In the genomic region with DNA sequence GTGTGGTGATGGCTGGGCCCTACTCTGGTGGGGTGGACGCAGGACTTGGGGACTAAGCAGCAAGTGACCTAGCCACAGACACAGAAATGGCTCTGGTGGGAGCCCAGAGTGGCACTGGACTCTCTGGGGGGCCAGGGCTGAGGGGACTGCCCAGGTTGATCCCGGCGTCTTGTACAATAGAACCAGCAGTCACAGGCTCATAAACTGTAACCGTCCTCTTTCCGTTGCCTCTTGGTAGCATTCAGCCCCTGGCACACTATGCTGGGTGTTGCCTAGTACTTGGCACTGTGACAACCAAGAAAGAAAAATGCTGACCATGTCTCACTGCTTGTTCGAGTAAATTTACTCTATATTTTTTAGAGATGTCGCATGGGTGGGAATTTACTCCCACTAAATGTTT, we compare ENCODE assay signal across 20 cellular contexts.
A peak's percentile ranks its signal among the peaks of the same experiment; 100 is the strongest.
DNase-seq lines count a peak whose midpoint lies in the region; ATAC-seq and TF ChIP-seq lines count a peak whose summit lies in the region.
"Had no signal": no experiment of that assay in that cellular context is flagged by ENCODE, and none has a peak within 500 bp of the region (broad histone marks: within the 10 kb centered on the region; RNA-seq: fewer than 3 reads in every experiment).

No MANE protein-coding gene starts in this region.

- H3K79me2 ChIP-seq in GM23248 (ENCODE audit: insufficient read depth) = peaks cover 27% of the 10 kb centered on the region; the same call in 1 of the 2 replicates

- WGBS in GM23248 (ENCODE audit: low coverage in 1 of 2, low lambda C conversion rate in 2 of 2, missing lambda C conversion rate in 2 of 2), 2 experiments = 58 to 61% methylated on average over 7 of the region's 7 CpGs
- 36 to 49% (median 41%) methylated on average over 6 to 7 of the region's 7 CpGs for WGBS in stomach, 5 donors
- WGBS in psoas muscle, 3 donors = 50 to 74% (median 52%) methylated on average over 7 of the region's 7 CpGs

- peaks cover 9 to 21% of the 10 kb centered on the region in 2 donors for H3K27me3 Mint-ChIP-seq in natural killer cell (ENCODE audit: low read depth in 2 of 2)
- H3K27me3 Mint-ChIP-seq in stimulated activated naive CD8-positive, alpha-beta T cell treated with anti-CD3 and anti-CD28 coated beads, Interleukin-15, amount 100 ng/mL, for 72 hours = peaks cover 50% of the 10 kb centered on the region

- DNase-seq in GM23248 (peak; percentile 17), ascending aorta (ENCODE audit: low spot score in 2 of 2) (no peak), natural killer cell (no peak), stomach (no peak), psoas muscle (no peak)
- DNase-seq in stimulated activated naive CD8-positive, alpha-beta T cell treated with anti-CD3 and anti-CD28 coated beads, Interleukin-15, amount 100 ng/mL, for 72 hours = no peak
- no peak for DNase-seq in activated CD8-positive, alpha-beta memory T cell treated with anti-CD3 and anti-CD28 coated beads, Interleukin-2, amount 50 U/mL, for 48 hours
- DNase-seq: ACHN; activated CD4-positive, alpha-beta memory T cell treated with anti-CD3 and anti-CD28 coated beads for 36 hours; activated effector memory CD4-positive, alpha-beta T cell treated with anti-CD3 and anti-CD28 coated beads, Interleukin-2, amount 50 U/mL, for 16 hours; brain microvascular endothelial cell; head of caudate nucleus; left cardiac atrium; naive thymus-derived CD8-positive, alpha-beta T cell; NCI-H526; stimulated activated CD4-positive, alpha-beta T cell treated with anti-CD3 and anti-CD28 coated beads, Interleukin-2, amount 100 ng/mL, for 24 hours; T1000 had no signal

- H3K9ac ChIP-seq in GM23248 = no peak overlapping the region

- intact Hi-C loops in ascending aorta (cut with DNase I) = no loop called here
- intact Hi-C loops in natural killer cell (cut with micrococcal nuclease) = no loop called here
- intact Hi-C loops in stomach (cut with DNase I; ENCODE audit: low total_unique reads) = no loop called here
- intact Hi-C loops in psoas muscle (cut with DNase I) = no loop called here

- no peak for TF ChIP-seq POLR2A in stomach (IDR thresholded peaks at IDR 0.05)

- TF ChIP-seq CTCF in ascending aorta (IDR thresholded peaks at IDR 0.05) (no peak), natural killer cell (IDR thresholded peaks at IDR 0.05) (no peak), stomach (IDR thresholded peaks at IDR 0.05) (no peak), psoas muscle (IDR thresholded peaks at IDR 0.05) (no peak)

- H3K9me3 Mint-ChIP-seq in natural killer cell = no peaks in the 10 kb centered on the region
- H3K9me3 Mint-ChIP-seq in stimulated activated naive CD8-positive, alpha-beta T cell treated with anti-CD3 and anti-CD28 coated beads, Interleukin-15, amount 100 ng/mL, for 72 hours = no peaks in the 10 kb centered on the region
- H3K9me3 Mint-ChIP-seq: activated CD4-positive, alpha-beta memory T cell treated with anti-CD3 and anti-CD28 coated beads for 36 hours; naive thymus-derived CD8-positive, alpha-beta T cell; stimulated activated naive CD8-positive, alpha-beta T cell treated with anti-CD3 and anti-CD28 coated beads, Interleukin-15, Interleukin-2, amounts not matched to agents 100 ng/mL and 50 ng/mL, for 24 hours had no signal

- H3K9me2 ChIP-seq in GM23248 (ENCODE audit: insufficient read depth) = no peaks in the 10 kb centered on the region

- peak overlapping the region; percentile 59 for H3K4me3 Mint-ChIP-seq in natural killer cell
- no peak overlapping the region for H3K4me3 Mint-ChIP-seq in stimulated activated naive CD8-positive, alpha-beta T cell treated with anti-CD3 and anti-CD28 coated beads, Interleukin-15, amount 100 ng/mL, for 72 hours
- H3K4me3 Mint-ChIP-seq: activated CD4-positive, alpha-beta memory T cell treated with anti-CD3 and anti-CD28 coated beads for 36 hours; stimulated activated naive CD8-positive, alpha-beta T cell treated with anti-CD3 and anti-CD28 coated beads, Interleukin-15, Interleukin-2, amounts not matched to agents 100 ng/mL and 50 ng/mL, for 24 hours had no signal

- no peaks in the 10 kb centered on the region for H4K20me1 ChIP-seq in GM23248 (ENCODE audit: insufficient read depth)

- in situ Hi-C loops in GM23248 (cut with MboI) = no loop called here

- H3K9me3 ChIP-seq in GM23248 (ENCODE audit: low read depth) (no peaks in the 10 kb centered on the region), ascending aorta (no peaks in the 10 kb centered on the region), stomach (no peaks in the 10 kb centered on the region), psoas muscle (no peaks in the 10 kb centered on the region)

- no peak overlapping the region for H3K4me3 ChIP-seq in GM23248
- H3K4me3 ChIP-seq in ascending aorta = no peak overlapping the region
- H3K4me3 ChIP-seq in stomach = no peak overlapping the region
- no peak overlapping the region for H3K4me3 ChIP-seq in psoas muscle

- H3K4me1 ChIP-seq in GM23248 (ENCODE audit: insufficient read depth) (peaks cover 22% of the 10 kb centered on the region), ascending aorta (peaks cover 25 to 57% of the 10 kb centered on the region in 2 donors), stomach (peaks cover 68 to 98% (median 89%) of the 10 kb centered on the region in 4 donors), psoas muscle (peaks cover 89% of the 10 kb centered on the region)

- H3K27me3 ChIP-seq in GM23248 (replicated peaks; ENCODE audit: insufficient read depth) (no peaks in the 10 kb centered on the region), ascending aorta (no peaks in the 10 kb centered on the region), stomach (peaks cover 0 to 5% (median 0%) of the 10 kb centered on the region in 3 donors), psoas muscle (ENCODE audit: insufficient read depth in 3 of 3, low read length in 2 of 3) (no peaks in the 10 kb centered on the region)
- H3K27me3 ChIP-seq: brain microvascular endothelial cell had no signal

- no peak overlapping the region for H3K4me2 ChIP-seq in GM23248 (ENCODE audit: unreplicated experiment)

- H3K27ac ChIP-seq in GM23248 = no peak overlapping the region
- H3K27ac ChIP-seq in ascending aorta = peak overlapping the region; percentile 42 to 68
- H3K27ac ChIP-seq in stomach = peak overlapping the region in 4 of 5 donors; percentile 62 to 94 (median 71)
- no peak overlapping the region for H3K27ac ChIP-seq in psoas muscle
- H3K27ac ChIP-seq: brain microvascular endothelial cell, C4-2B had no signal

- no peaks in the 10 kb centered on the region for H3K36me3 Mint-ChIP-seq in natural killer cell
- H3K36me3 Mint-ChIP-seq: activated CD4-positive, alpha-beta memory T cell treated with anti-CD3 and anti-CD28 coated beads for 36 hours; naive thymus-derived CD8-positive, alpha-beta T cell had no signal

- H3K36me3 ChIP-seq in GM23248 (ENCODE audit: low read depth) = no peaks in the 10 kb centered on the region
- no peaks in the 10 kb centered on the region for H3K36me3 ChIP-seq in ascending aorta
- no peaks in the 10 kb centered on the region for H3K36me3 ChIP-seq in stomach
- no peaks in the 10 kb centered on the region for H3K36me3 ChIP-seq in psoas muscle (ENCODE audit: insufficient read depth in 1 of 2, low read depth in 1 of 2)
- H3K36me3 ChIP-seq: brain microvascular endothelial cell had no signal

- peaks cover 11% of the 10 kb centered on the region; the same call in 1 of the 2 replicates for H3F3A ChIP-seq in GM23248 (ENCODE audit: insufficient read depth)

- TF ChIP-seq EP300 in stomach (IDR thresholded peaks at IDR 0.05) = no peak

- ATAC-seq in natural killer cell (no peak), psoas muscle (no peak), GM19324 (IDR thresholded peaks at IDR 0.05; ENCODE audit: low FRiP score, unreplicated experiment) (no peak)
- ATAC-seq in stimulated activated naive CD8-positive, alpha-beta T cell treated with anti-CD3 and anti-CD28 coated beads, Interleukin-15, amount 100 ng/mL, for 72 hours = no peak
- ATAC-seq: left cardiac atrium; naive thymus-derived CD8-positive, alpha-beta T cell had no signal

- peaks cover 46 to 54% of the 10 kb centered on the region in 2 donors for H3K4me1 Mint-ChIP-seq in natural killer cell
- peaks cover 22% of the 10 kb centered on the region for H3K4me1 Mint-ChIP-seq in stimulated activated naive CD8-positive, alpha-beta T cell treated with anti-CD3 and anti-CD28 coated beads, Interleukin-15, amount 100 ng/mL, for 72 hours

- H2AFZ ChIP-seq in GM23248 = no peak overlapping the region

- H3K27ac Mint-ChIP-seq in natural killer cell = peak overlapping the region; percentile 64 to 77
- H3K27ac Mint-ChIP-seq in stimulated activated naive CD8-positive, alpha-beta T cell treated with anti-CD3 and anti-CD28 coated beads, Interleukin-15, amount 100 ng/mL, for 72 hours = peak overlapping the region in 1 of 2 donors; percentile 38
- H3K27ac Mint-ChIP-seq: activated CD4-positive, alpha-beta memory T cell treated with anti-CD3 and anti-CD28 coated beads for 36 hours; stimulated activated naive CD8-positive, alpha-beta T cell treated with anti-CD3 and anti-CD28 coated beads, Interleukin-15, Interleukin-2, amounts not matched to agents 100 ng/mL and 50 ng/mL, for 24 hours had no signal

Comparison
In these comparisons a context has a peak if more than half of its experiments do, and no peak if none do; other contexts are left out.
1. H3K27ac ChIP-seq: peak in ascending aorta (2 of 2) and stomach (4 of 5); none in GM23248 (single experiment) and psoas muscle (single experiment).